8 cellular contexts compared by ENCODE assay signal in genomic region chr5:135398855-135399837, GRCh38. TPM values are rescaled to one million over a fixed set of nuclear protein-coding genes. Genes with fewer than 3 reads are reported as not detected.
DNase-seq lines count a peak whose midpoint lies in the region; ATAC-seq, FAIRE-seq and TF ChIP-seq lines count a peak whose summit lies in the region.

Gene MACROH2A1, minus strand, starts transcription at chr5:135399231. Its CDS starts 10,138 bp downstream, at chr5:135389093.

- peak; percentile 77 for DNase-seq in GM18507 (ENCODE audit: extremely low spot score, insufficient read length, low read depth)
- peak; percentile 91 for DNase-seq in NCI-H2196 (lab: John Stamatoyannopoulos, UW; ENCODE audit: unreplicated experiment)
- peak; percentile 58 for DNase-seq in activated CD4-positive, CD25-positive, alpha-beta regulatory T cell treated with anti-CD3 and anti-CD28 coated beads, Interleukin-2, amount 50 U/mL, for 16 hours (ENCODE audit: low read depth, low spot score)
- peak; percentile 75 for DNase-seq in central memory CD4-positive, alpha-beta T cell
- no peak for DNase-seq in keratinocyte (ENCODE audit: low read depth, low spot score)
- DNase-seq in stimulated activated CD4-positive, alpha-beta T cell treated with anti-CD3 and anti-CD28 coated beads, Interleukin-15, amount 100 ng/mL, for 1 hour (ENCODE audit: low read depth in 1 of 2, low spot score in 1 of 2), result peak; percentile 59 to 78

- peaks cover 0 to 6% of the 10 kb centered on the region in 2 experiments for H3K36me3 ChIP-seq in keratinocyte (ENCODE audit: control insufficient read depth in 2 of 2, extremely low read depth in 1 of 2, insufficient read depth in 2 of 2, low read length in 2 of 2)

- H3K9me3 ChIP-seq in keratinocyte (ENCODE audit: control insufficient read depth, low read depth, low read length), result no peaks in the 10 kb centered on the region

- dilution Hi-C loops in keratinocyte (cut with MboI; ENCODE audit: extremely low pct_ligation_motif_present, low sequenced_read_pairs), result no loop called here

- peak within 1 kb of the TSS; percentile 88 for H3K9ac ChIP-seq in keratinocyte (ENCODE audit: control insufficient read depth, extremely low read depth, insufficient read depth, low read length)

- H3K4me1 ChIP-seq in keratinocyte (ENCODE audit: control insufficient read depth, extremely low read depth, insufficient read depth, low read length), result peaks cover 37% of the 10 kb centered on the region

- no peaks in the 10 kb centered on the region for H3K27me3 ChIP-seq in keratinocyte (ENCODE audit: control insufficient read depth, extremely low read depth, insufficient read depth, low read length)

- H2AFZ ChIP-seq in keratinocyte (ENCODE audit: control insufficient read depth, low read length), result peak within 1 kb of the TSS; percentile 95

- peak within 1 kb of the TSS; percentile 83 for H3K27ac ChIP-seq in 22Rv1
- peak within 1 kb of the TSS; percentile 80 for H3K27ac ChIP-seq in keratinocyte (ENCODE audit: control insufficient read depth, insufficient read depth, low read length)

- peaks cover 16% of the 10 kb centered on the region for H4K20me1 ChIP-seq in keratinocyte (ENCODE audit: control insufficient read depth, extremely low read depth, insufficient read depth, low read length)

- peaks cover 49% of the 10 kb centered on the region for H3K79me2 ChIP-seq in keratinocyte (ENCODE audit: control insufficient read depth, insufficient read depth, low read length)

- H3K4me3 ChIP-seq in keratinocyte (ENCODE audit: control insufficient read depth in 2 of 3, extremely low read depth in 1 of 3, insufficient read depth in 2 of 3, low read depth in 1 of 3, low read length in 3 of 3), result peak within 1 kb of the TSS; percentile 76 to 87 (median 80)

- H3K9me1 ChIP-seq in keratinocyte (ENCODE audit: control insufficient read depth, extremely low read depth, insufficient read depth, low read length), result peaks cover 13% of the 10 kb centered on the region

- peak; percentile 89 for ATAC-seq in HG02970 (IDR thresholded peaks at IDR 0.05; ENCODE audit: low FRiP score, unreplicated experiment)

- peak; percentile 70 for FAIRE-seq in GM18507 (lab: Jason Lieb, UNC)
- FAIRE-seq in keratinocyte (lab: Jason Lieb, UNC), result no peak

- peak within 1 kb of the TSS; percentile 84 for H3K4me2 ChIP-seq in keratinocyte (ENCODE audit: control insufficient read depth, extremely low read depth, insufficient read depth, low read depth, low read length)

- TF ChIP-seq CTCF in 22Rv1 (IDR thresholded peaks at IDR 0.05), result no peak
- TF ChIP-seq CTCF in keratinocyte (optimal IDR thresholded peaks at IDR 0.05 in 1 of 3, IDR thresholded peaks at IDR 0.05 in 1 of 3, conservative IDR thresholded peaks at IDR 0.05 in 1 of 3; ENCODE audit: extremely low read depth in 1 of 3, insufficient read depth in 2 of 3, low read length in 3 of 3), result no peak

RNA-seq across cellular contexts. Expression of gene MACROH2A1, which starts in this region (rescaled TPM):
- 135 to 274 TPM (median 208 TPM) in 3 replicates for polyA plus RNA-seq in keratinocyte
- 95.7 TPM for polyA plus RNA-seq in keratinocyte (2011; ENCODE audit: low read depth)
- 160 and 183 TPM in 2 replicates for polyA plus RNA-seq in keratinocyte (2011; cell fraction: cytosol; rRNA removed)
- polyA plus RNA-seq in keratinocyte (2011; cell fraction: nucleus; rRNA removed), result 253 and 275 TPM in 2 replicates
- polyA plus RNA-seq in keratinocyte (2012; ENCODE audit: low replicate concordance), result 163 and 212 TPM in 2 replicates
- polyA minus RNA-seq in keratinocyte, result 108 to 228 TPM (median 154 TPM) in 3 replicates
- polyA minus RNA-seq in keratinocyte (2011; cell fraction: cytosol; rRNA and poly(A)+ RNA removed), result 102 TPM
- 92.5 and 151 TPM in 2 replicates for polyA minus RNA-seq in keratinocyte (2011; cell fraction: nucleus; rRNA and poly(A)+ RNA removed)
